Comparison of ENCODE assay signal across 23 cellular contexts in genomic region chr10:103629581-103629980, GRCh38.
"Had no signal": no experiment of that assay in that cellular context is flagged by ENCODE, and none has a peak within 500 bp of the region (broad histone marks: within the 10 kb centered on the region; RNA-seq: fewer than 3 reads in every experiment).

No MANE protein-coding gene starts in this region.

- H3K27me3 ChIP-seq: esophagus squamous epithelium, neural progenitor cell, right atrium auricular region, testis, tibial artery, upper lobe of right lung, uterus had no signal

- ATAC-seq: effector memory CD8-positive, alpha-beta T cell; mucosa of descending colon; sciatic nerve; upper lobe of right lung had no signal

- DNase-seq: cortex of kidney; effector memory CD8-positive, alpha-beta T cell; erythroblast; esophagus squamous epithelium; foreskin melanocyte; naive B cell; stimulated activated CD4-positive, alpha-beta T cell treated with anti-CD3 and anti-CD28 coated beads, Interleukin-12 subunit alpha, Interleukin-12 subunit beta, amount 100 ng/mL, for 4 hours; stimulated activated CD4-positive, alpha-beta T cell treated with anti-CD3 and anti-CD28 coated beads, Interleukin-1b, Interleukin-23, amount 100 ng/mL, for 48 hours; stimulated activated CD4-positive, alpha-beta T cell treated with anti-CD3 and anti-CD28 coated beads, Interleukin-4, amount 100 ng/mL, for 1 hour; stimulated activated CD8-positive, alpha-beta memory T cell treated with anti-CD3 and anti-CD28 coated beads, Interleukin-4, amount 100 ng/mL, for 48 hours; stimulated activated naive CD4-positive, alpha-beta T cell; stimulated activated naive CD8-positive, alpha-beta T cell treated with anti-CD3 and anti-CD28 coated beads, Interleukin-15, amount 100 ng/mL, for 72 hours; testis; tibial artery; upper lobe of right lung; uterus had no signal

- H2AFZ ChIP-seq: neural progenitor cell had no signal

- H3K9ac ChIP-seq: neural progenitor cell had no signal

- H3K27ac ChIP-seq: esophagus squamous epithelium, neural progenitor cell, prostate gland, right atrium auricular region, testis, tibial artery, upper lobe of right lung had no signal

- H3K9me3 ChIP-seq: esophagus squamous epithelium, mucosa of descending colon, prostate gland, right atrium auricular region, testis, tibial artery, upper lobe of right lung, uterus had no signal

- H3K4me1 ChIP-seq: prostate gland, upper lobe of right lung, uterus had no signal

- H3K36me3 ChIP-seq: neural progenitor cell, uterus had no signal

- H3K4me3 ChIP-seq: esophagus squamous epithelium, lung, mucosa of descending colon, neural progenitor cell, prostate gland, right atrium auricular region, smooth muscle cell, testis, tibial artery, upper lobe of right lung, uterus had no signal

- H3K4me2 ChIP-seq: neural progenitor cell, smooth muscle cell had no signal
